1 cellular context compared by ENCODE assay signal in the genomic region with DNA sequence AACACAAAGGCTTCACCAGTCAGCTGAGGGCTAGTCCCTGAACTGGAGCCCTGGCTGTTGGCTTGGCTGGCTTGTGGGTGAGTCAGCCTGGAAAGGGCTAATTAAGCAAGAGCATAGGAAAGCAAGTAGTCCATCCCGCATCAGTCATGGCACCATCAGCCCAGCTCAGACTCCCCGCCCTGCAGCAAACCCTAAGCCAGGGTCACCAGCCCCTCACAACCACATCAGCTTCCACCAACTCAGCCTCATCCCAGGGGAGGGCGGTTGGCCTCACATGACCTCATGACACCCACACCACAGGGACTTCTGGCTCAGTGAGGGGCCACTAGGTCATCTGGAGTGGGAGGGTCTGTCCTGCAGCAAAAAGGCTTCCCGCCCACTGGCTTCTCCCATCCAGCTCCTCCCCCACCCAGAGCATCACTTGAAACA.
TF ChIP-seq lines count a peak whose summit lies in the region.

No MANE protein-coding gene starts in this region.

TF ChIP-seq in HepG2, 621 proteins besides CTCF, POLR2A, EP300 and RAD21:
- no peak for TF ChIP-seq SAFB2 (CRISPR knock-in tag; IDR thresholded peaks at IDR 0.05; ENCODE audit: borderline replicate concordance, low read depth)
- TF ChIP-seq, protein P1, sequence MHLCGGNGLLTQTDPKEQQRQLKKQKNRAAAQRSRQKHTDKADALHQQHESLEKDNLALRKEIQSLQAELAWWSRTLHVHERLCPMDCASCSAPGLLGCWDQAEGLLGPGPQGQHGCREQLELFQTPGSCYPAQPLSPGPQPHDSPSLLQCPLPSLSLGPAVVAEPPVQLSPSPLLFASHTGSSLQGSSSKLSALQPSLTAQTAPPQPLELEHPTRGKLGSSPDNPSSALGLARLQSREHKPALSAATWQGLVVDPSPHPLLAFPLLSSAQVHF (CRISPR knock-in tag; IDR thresholded peaks at IDR 0.05), result no peak
- TF ChIP-seq, protein P2, sequence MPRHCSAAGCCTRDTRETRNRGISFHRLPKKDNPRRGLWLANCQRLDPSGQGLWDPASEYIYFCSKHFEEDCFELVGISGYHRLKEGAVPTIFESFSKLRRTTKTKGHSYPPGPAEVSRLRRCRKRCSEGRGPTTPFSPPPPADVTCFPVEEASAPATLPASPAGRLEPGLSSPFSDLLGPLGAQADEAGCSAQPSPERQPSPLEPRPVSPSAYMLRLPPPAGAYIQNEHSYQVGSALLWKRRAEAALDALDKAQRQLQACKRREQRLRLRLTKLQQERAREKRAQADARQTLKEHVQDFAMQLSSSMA (CRISPR knock-in tag; IDR thresholded peaks at IDR 0.05), result no peak
- 0 out of 2 replicates have a peak, but pooled peaks have one; percentile 26 for TF ChIP-seq KDM5B (CRISPR knock-in tag; IDR thresholded peaks at IDR 0.05; ENCODE audit: borderline replicate concordance)
- TF ChIP-seq, protein P3, sequence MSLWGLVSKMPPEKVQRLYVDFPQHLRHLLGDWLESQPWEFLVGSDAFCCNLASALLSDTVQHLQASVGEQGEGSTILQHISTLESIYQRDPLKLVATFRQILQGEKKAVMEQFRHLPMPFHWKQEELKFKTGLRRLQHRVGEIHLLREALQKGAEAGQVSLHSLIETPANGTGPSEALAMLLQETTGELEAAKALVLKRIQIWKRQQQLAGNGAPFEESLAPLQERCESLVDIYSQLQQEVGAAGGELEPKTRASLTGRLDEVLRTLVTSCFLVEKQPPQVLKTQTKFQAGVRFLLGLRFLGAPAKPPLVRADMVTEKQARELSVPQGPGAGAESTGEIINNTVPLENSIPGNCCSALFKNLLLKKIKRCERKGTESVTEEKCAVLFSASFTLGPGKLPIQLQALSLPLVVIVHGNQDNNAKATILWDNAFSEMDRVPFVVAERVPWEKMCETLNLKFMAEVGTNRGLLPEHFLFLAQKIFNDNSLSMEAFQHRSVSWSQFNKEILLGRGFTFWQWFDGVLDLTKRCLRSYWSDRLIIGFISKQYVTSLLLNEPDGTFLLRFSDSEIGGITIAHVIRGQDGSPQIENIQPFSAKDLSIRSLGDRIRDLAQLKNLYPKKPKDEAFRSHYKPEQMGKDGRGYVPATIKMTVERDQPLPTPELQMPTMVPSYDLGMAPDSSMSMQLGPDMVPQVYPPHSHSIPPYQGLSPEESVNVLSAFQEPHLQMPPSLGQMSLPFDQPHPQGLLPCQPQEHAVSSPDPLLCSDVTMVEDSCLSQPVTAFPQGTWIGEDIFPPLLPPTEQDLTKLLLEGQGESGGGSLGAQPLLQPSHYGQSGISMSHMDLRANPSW (CRISPR knock-in tag; IDR thresholded peaks at IDR 0.05; ENCODE audit: borderline replicate concordance), result no peak
- no peak for TF ChIP-seq ZNF781 (CRISPR knock-in tag; IDR thresholded peaks at IDR 0.05; ENCODE audit: borderline replicate concordance, not compliant biosample characterization)
- TF ChIP-seq HMGA1 (CRISPR knock-in tag; conservative IDR thresholded peaks at IDR 0.05), result no peak
- no peak for TF ChIP-seq ZNF432 (CRISPR knock-in tag; IDR thresholded peaks at IDR 0.05; ENCODE audit: borderline replicate concordance)
- TF ChIP-seq, protein P4, sequence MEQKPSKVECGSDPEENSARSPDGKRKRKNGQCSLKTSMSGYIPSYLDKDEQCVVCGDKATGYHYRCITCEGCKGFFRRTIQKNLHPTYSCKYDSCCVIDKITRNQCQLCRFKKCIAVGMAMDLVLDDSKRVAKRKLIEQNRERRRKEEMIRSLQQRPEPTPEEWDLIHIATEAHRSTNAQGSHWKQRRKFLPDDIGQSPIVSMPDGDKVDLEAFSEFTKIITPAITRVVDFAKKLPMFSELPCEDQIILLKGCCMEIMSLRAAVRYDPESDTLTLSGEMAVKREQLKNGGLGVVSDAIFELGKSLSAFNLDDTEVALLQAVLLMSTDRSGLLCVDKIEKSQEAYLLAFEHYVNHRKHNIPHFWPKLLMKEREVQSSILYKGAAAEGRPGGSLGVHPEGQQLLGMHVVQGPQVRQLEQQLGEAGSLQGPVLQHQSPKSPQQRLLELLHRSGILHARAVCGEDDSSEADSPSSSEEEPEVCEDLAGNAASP (CRISPR knock-in tag; IDR thresholded peaks at IDR 0.05; ENCODE audit: borderline replicate concordance), result 0 out of 2 replicates have a peak, but pooled peaks have one; percentile 22
